ENCODE assay signal across 24 cellular contexts in genomic region chr6:29216528-29216927, GRCh38. TPM values are rescaled to one million over a fixed set of nuclear protein-coding genes. Genes with fewer than 3 reads are reported as not detected.
A peak's percentile ranks its signal among the peaks of the same experiment; 100 is the strongest.
DNase-seq lines count a peak whose midpoint lies in the region; ATAC-seq, FAIRE-seq and TF ChIP-seq lines count a peak whose summit lies in the region.
"Had no signal": no experiment of that assay in that cellular context is flagged by ENCODE, and none has a peak within 500 bp of the region (broad histone marks: within the 10 kb centered on the region; RNA-seq: fewer than 3 reads in every experiment).

No MANE protein-coding gene starts in this region.

- no peak overlapping the region for H3K9ac ChIP-seq in liver (ENCODE audit: low read depth in 1 of 2, low read length in 2 of 2)

- H3K4me2 ChIP-seq in GM23338 = peak overlapping the region; percentile 55; the same call in 1 of the 2 replicates
- no peak overlapping the region for H3K4me2 ChIP-seq in hepatocyte
- H3K4me2 ChIP-seq: A549 had no signal

- H3K27me3 ChIP-seq in GM23338 (ENCODE audit: insufficient read depth) (no peaks in the 10 kb centered on the region), hepatocyte (no peaks in the 10 kb centered on the region), liver (ENCODE audit: control insufficient read depth in 4 of 4, insufficient read depth in 4 of 4, low read length in 3 of 4) (no peaks in the 10 kb centered on the region), small intestine (ENCODE audit: control insufficient read depth in 2 of 2, insufficient read depth in 2 of 2, low read length in 2 of 2) (peaks cover 0 to 4% of the 10 kb centered on the region in 2 donors)

- no peak for FAIRE-seq in small intestine (lab: Jason Lieb, UNC)
- FAIRE-seq: A549, D721Med, G401.6, GM12891, GM19239 had no signal

- H3K27me3 Mint-ChIP-seq in GM23338 (ENCODE audit: insufficient read depth, low read depth, poor library complexity) = no peaks in the 10 kb centered on the region

- no peak overlapping the region for H3K27ac Mint-ChIP-seq in GM23338
- H3K27ac Mint-ChIP-seq: CD4-positive, alpha-beta T cell; HFFc6 had no signal

- H3K4me3 ChIP-seq in GM23338 (no peak overlapping the region), hepatocyte (no peak overlapping the region), liver (ENCODE audit: low read depth in 1 of 3, low read length in 3 of 3) (no peak overlapping the region), small intestine (ENCODE audit: low read depth in 1 of 2, low read length in 2 of 2) (no peak overlapping the region)
- H3K4me3 ChIP-seq: A549 had no signal

- H4K20me1 ChIP-seq in GM23338 (replicated peaks; ENCODE audit: insufficient read depth) (no peaks in the 10 kb centered on the region), hepatocyte (ENCODE audit: insufficient read depth, poor library complexity, severe bottlenecking) (no peaks in the 10 kb centered on the region)

- H3K9me2 ChIP-seq in GM23338 (ENCODE audit: insufficient read depth) (peaks cover 8% of the 10 kb centered on the region), hepatocyte (replicated peaks; ENCODE audit: insufficient read depth) (no peaks in the 10 kb centered on the region)

- H3K79me2 ChIP-seq in GM23338 (replicated peaks; ENCODE audit: insufficient read depth) (no peaks in the 10 kb centered on the region), hepatocyte (no peaks in the 10 kb centered on the region)

- no peaks in the 10 kb centered on the region for H3K36me3 ChIP-seq in GM23338 (ENCODE audit: insufficient read depth)
- H3K36me3 ChIP-seq in hepatocyte (replicated peaks; ENCODE audit: insufficient read depth, low read depth) = no peaks in the 10 kb centered on the region
- no peaks in the 10 kb centered on the region for H3K36me3 ChIP-seq in liver (ENCODE audit: control insufficient read depth in 4 of 4, insufficient read depth in 3 of 4, low read depth in 1 of 4, low read length in 3 of 4)
- H3K36me3 ChIP-seq in small intestine (ENCODE audit: control insufficient read depth in 2 of 2, insufficient read depth in 2 of 2, low read length in 2 of 2) = no peaks in the 10 kb centered on the region

- no peak overlapping the region for H2AFZ ChIP-seq in GM23338
- no peak overlapping the region for H2AFZ ChIP-seq in hepatocyte

- no peaks in the 10 kb centered on the region for H3K9me3 ChIP-seq in hepatocyte (ENCODE audit: low read depth)
- H3K9me3 ChIP-seq in liver (ENCODE audit: control insufficient read depth in 4 of 4, low read length in 3 of 4) = no peaks in the 10 kb centered on the region
- no peaks in the 10 kb centered on the region for H3K9me3 ChIP-seq in small intestine (ENCODE audit: control insufficient read depth, low read depth)
- H3K9me3 ChIP-seq: A549, Caco-2 had no signal

- H3K4me1 Mint-ChIP-seq in GM23338 = peaks cover 10% of the 10 kb centered on the region

- H3K9me3 Mint-ChIP-seq in GM23338 = peaks cover 21% of the 10 kb centered on the region; the same call in 2 of the 3 replicates
- H3K9me3 Mint-ChIP-seq: CD4-positive, alpha-beta T cell had no signal

- TF ChIP-seq RAD21 in liver (IDR thresholded peaks at IDR 0.05) = peak; percentile 27 to 57

- TF ChIP-seq CTCF in GM23338 (conservative IDR thresholded peaks at IDR 0.05; ENCODE audit: low read depth in 2 of 2) = no peak
- TF ChIP-seq CTCF in hepatocyte (IDR thresholded peaks at IDR 0.05; ENCODE audit: poor library complexity) = no peak
- TF ChIP-seq CTCF in liver (IDR thresholded peaks at IDR 0.05; ENCODE audit: low read depth, low read length, missing input control) = no peak

- H3K4me3 Mint-ChIP-seq in GM23338 = no peak overlapping the region
- H3K4me3 Mint-ChIP-seq: CD4-positive, alpha-beta T cell; HFFc6 had no signal

- no peaks in the 10 kb centered on the region for H3F3A ChIP-seq in GM23338 (replicated peaks; ENCODE audit: low read depth)

- H3K27ac ChIP-seq in GM23338 (ENCODE audit: low read depth) = no peak overlapping the region
- no peak overlapping the region for H3K27ac ChIP-seq in hepatocyte
- no peak overlapping the region for H3K27ac ChIP-seq in liver (ENCODE audit: low read depth in 1 of 2, low read length in 2 of 2)
- no peak overlapping the region for H3K27ac ChIP-seq in small intestine (ENCODE audit: low read depth in 1 of 2, low read length in 1 of 2)
- H3K27ac ChIP-seq: 22Rv1, A549, C4-2B, HL-60 had no signal

- H3K36me3 Mint-ChIP-seq in GM23338 (ENCODE audit: low read depth) = peaks cover 13% of the 10 kb centered on the region; the same call in 2 of the 3 replicates

- DNase-seq in GM23338 (ENCODE audit: low spot score) (no peak), hepatocyte (ENCODE audit: low spot score) (peak; percentile 47), small intestine (peak; percentile 47), pons (ENCODE audit: low spot score) (no peak), NCI-H526 (lab: John Stamatoyannopoulos, UW) (no peak)
- DNase-seq: AML-193; CD4-positive, alpha-beta T cell; H7; HFFc6; KG1 had no signal

- ATAC-seq in GM23338 = no peak
- ATAC-seq in HG03159 (IDR thresholded peaks at IDR 0.05; ENCODE audit: unreplicated experiment) = no peak
- ATAC-seq: A549, HCT116 had no signal

- H3K4me1 ChIP-seq in GM23338 (ENCODE audit: insufficient read depth) (peaks cover 14% of the 10 kb centered on the region), hepatocyte (ENCODE audit: insufficient read depth) (no peaks in the 10 kb centered on the region), liver (ENCODE audit: control insufficient read depth in 4 of 4, insufficient read depth in 4 of 4, low read length in 3 of 4) (peaks cover 0 to 24% (median 13%) of the 10 kb centered on the region in 4 donors), small intestine (ENCODE audit: control insufficient read depth in 2 of 2, insufficient read depth in 1 of 2, low read depth in 1 of 2, low read length in 1 of 2) (no peaks in the 10 kb centered on the region)
- H3K4me1 ChIP-seq: A549 had no signal

TF ChIP-seq in GM23338, 12 proteins besides CTCF, POLR2A, EP300 and RAD21 (continues in another document):
- no peak for TF ChIP-seq EZH2 (IDR thresholded peaks at IDR 0.05; ENCODE audit: low read depth, unreplicated experiment)
- TF ChIP-seq POLR2AphosphoS5 (IDR thresholded peaks at IDR 0.05; ENCODE audit: low read depth) = no peak
- TF ChIP-seq ZNF331 (CRISPR knock-in tag; IDR thresholded peaks at IDR 0.05; ENCODE audit: low read depth) = no peak
- no peak for TF ChIP-seq REST (IDR thresholded peaks at IDR 0.05; ENCODE audit: unreplicated experiment)

TF ChIP-seq in liver, 16 proteins besides CTCF, POLR2A, EP300 and RAD21 (continues in another document):
- TF ChIP-seq FOXA1 (IDR thresholded peaks at IDR 0.05) (peak; percentile 43), ZBTB33 (IDR thresholded peaks at IDR 0.05) (peak; percentile 27), FOXA2 (IDR thresholded peaks at IDR 0.05) (no peak), ATF3 (IDR thresholded peaks at IDR 0.05) (no peak), RXRA (IDR thresholded peaks at IDR 0.05) (peak; percentile 75 to 83), REST (IDR thresholded peaks at IDR 0.05) (peak; percentile 73), EGR1 (IDR thresholded peaks at IDR 0.05; ENCODE audit: low read depth in 2 of 2) (no peak), TAF1 (conservative IDR thresholded peaks at IDR 0.05) (no peak), HNF4G (IDR thresholded peaks at IDR 0.05) (peak; percentile 91)

RNA-seq across cellular contexts. Expression of gene OR2J2, which starts 45.8 kb away (rescaled TPM):
- total RNA-seq in GM23338 (2014; rRNA removed; shearing (Covaris generic)) = not detected in 2 replicates
- polyA plus RNA-seq in GM23338 (2016; fragmentation: Nextera tagmentation; extraction: Ambion mirVana) (not detected in 2 replicates), hepatocyte (not detected in 2 replicates), liver (not detected), small intestine (not detected)
- total RNA-seq in hepatocyte (not detected in 2 replicates), liver (not detected)
- total RNA-seq: Caco-2; CD4-positive, alpha-beta T cell; H7; HFFc6; HT1080 had no signal
- polyA plus RNA-seq: A549, BJ had no signal

Comparison
In these comparisons a context has a peak if more than half of its experiments do, and no peak if none do; other contexts are left out.
1. DNase-seq: peak in hepatocyte (single experiment) and small intestine (single experiment); none in GM23338 (single experiment), pons (single experiment) and NCI-H526 (0 of 2).